ENCODE assay signal across 9 cellular contexts in the genomic region with DNA sequence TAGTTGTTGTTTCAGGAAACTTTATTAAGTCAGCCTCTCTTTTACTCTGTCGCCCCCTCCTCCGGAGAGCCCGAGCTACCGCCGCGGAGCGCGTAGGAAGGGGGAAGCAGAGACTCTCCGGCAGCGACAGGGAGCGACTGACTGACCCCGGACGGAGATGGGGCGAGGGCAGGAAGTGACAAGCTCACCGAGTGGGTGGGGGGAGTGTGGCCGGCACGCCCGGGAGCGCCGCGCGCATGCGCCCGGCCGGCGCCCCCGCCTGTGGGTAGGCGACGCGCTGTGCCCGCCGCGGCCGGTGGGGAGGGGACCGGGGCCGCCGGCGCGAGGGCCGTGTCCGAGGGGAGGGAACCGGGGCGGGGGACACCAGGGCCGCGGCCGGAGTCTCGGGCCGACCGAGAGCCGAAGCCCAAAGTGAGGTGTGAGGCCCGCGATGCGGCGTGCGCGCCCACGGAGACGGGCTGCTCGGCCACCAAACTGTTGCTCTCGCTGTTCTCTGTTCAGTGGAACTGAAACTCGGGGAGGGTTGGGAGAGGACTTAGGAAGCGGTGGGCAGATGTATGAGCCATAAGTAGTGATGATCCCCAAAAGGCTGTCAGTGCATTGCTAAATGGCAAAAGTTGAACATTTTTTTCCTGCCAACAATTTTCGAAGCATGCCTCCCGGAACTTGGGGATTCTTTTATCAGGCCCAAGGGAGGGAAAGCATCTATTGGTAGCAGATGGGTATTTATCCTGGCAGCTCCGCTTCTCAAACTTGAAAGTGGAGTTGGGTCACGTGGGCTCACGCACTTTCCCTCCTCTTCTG. TPM values are rescaled to one million over a fixed set of nuclear protein-coding genes. Genes with fewer than 3 reads are reported as not detected.
DNase-seq lines count a peak whose midpoint lies in the region; ATAC-seq, FAIRE-seq and TF ChIP-seq lines count a peak whose summit lies in the region.
"Had no signal": no experiment of that assay in that cellular context is flagged by ENCODE, and none has a peak within 500 bp of the region (broad histone marks: within the 10 kb centered on the region; RNA-seq: fewer than 3 reads in every experiment).

A gene with protein sequence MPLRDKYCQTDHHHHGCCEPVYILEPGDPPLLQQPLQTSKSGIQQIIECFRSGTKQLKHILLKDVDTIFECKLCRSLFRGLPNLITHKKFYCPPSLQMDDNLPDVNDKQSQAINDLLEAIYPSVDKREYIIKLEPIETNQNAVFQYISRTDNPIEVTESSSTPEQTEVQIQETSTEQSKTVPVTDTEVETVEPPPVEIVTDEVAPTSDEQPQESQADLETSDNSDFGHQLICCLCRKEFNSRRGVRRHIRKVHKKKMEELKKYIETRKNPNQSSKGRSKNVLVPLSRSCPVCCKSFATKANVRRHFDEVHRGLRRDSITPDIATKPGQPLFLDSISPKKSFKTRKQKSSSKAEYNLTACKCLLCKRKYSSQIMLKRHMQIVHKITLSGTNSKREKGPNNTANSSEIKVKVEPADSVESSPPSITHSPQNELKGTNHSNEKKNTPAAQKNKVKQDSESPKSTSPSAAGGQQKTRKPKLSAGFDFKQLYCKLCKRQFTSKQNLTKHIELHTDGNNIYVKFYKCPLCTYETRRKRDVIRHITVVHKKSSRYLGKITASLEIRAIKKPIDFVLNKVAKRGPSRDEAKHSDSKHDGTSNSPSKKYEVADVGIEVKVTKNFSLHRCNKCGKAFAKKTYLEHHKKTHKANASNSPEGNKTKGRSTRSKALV (minus strand): TSS at position 143 of the 804 bp plus-strand sequence. CDS start 1,151 bp downstream, outside the sequence.

- DNase-seq in NCI-H774 (lab: John Stamatoyannopoulos, UW) (peak; percentile 80), HepG2 (ENCODE audit: low spot score) (peak; percentile 78)
- peak; percentile 81 to 83 for DNase-seq in activated CD4-positive, alpha-beta T cell treated with anti-CD3 and anti-CD28 coated beads, Interleukin-2, amount 50 U/mL, for 4 hours
- peak; percentile 87 for DNase-seq in stimulated activated CD4-positive, alpha-beta T cell treated with anti-CD3 and anti-CD28 coated beads, Interleukin-4, amount 100 ng/mL, for 1 hour

- H3K9me3 Mint-ChIP-seq in dendritic cell treated with granulocyte-macrophage colony-stimulating factor and Interleukin-4, amounts not matched to agents 40 ng/mL and 50 ng/mL, for 4 days: no peaks in the 10 kb centered on the region

- peaks cover 50% of the 10 kb centered on the region for H3K4me1 Mint-ChIP-seq in dendritic cell treated with granulocyte-macrophage colony-stimulating factor and Interleukin-4, amounts not matched to agents 40 ng/mL and 50 ng/mL, for 4 days (ENCODE audit: low read depth)

- no peak; the same call in 1 of the 2 replicates for TF ChIP-seq RAD21 in HepG2 (CRISPR knock-in tag; IDR thresholded peaks at IDR 0.05)

- intact Hi-C loops in dendritic cell treated with granulocyte-macrophage colony-stimulating factor and Interleukin-4, amounts not matched to agents 40 ng/mL and 50 ng/mL, for 4 days (cut with micrococcal nuclease): loop anchor here (2.0 to 5.0 kb wide), 2 partner anchors 196 to 265 kb away; partner anchors contain the start of gene ARF5
- intact Hi-C loops in HepG2 (cut with micrococcal nuclease; ENCODE audit: unreplicated experiment): loop anchor here (10.0 kb wide), 2 partner anchors 192 to 262 kb away; partner anchors contain the start of genes ARF5, GCC1 and SND1

- H3K79me2 ChIP-seq in HepG2 (ENCODE audit: insufficient read depth, low read length): peaks cover 41% of the 10 kb centered on the region

- H3K9me3 ChIP-seq in BLaER1 treated with 17β-estradiol and CSF1 and Interleukin-3, amounts not matched to agents 10 nM and 100 nM (replicated peaks in 1 of 11): no peaks in the 10 kb centered on the region
- H3K9me3 ChIP-seq in HepG2 (ENCODE audit: low read length): no peaks in the 10 kb centered on the region

- no peak for FAIRE-seq in HepG2 (lab: Jason Lieb, UNC)
- FAIRE-seq: islet of Langerhans had no signal

- no peak for TF ChIP-seq CTCF in HepG2 (CRISPR knock-in tag; IDR thresholded peaks at IDR 0.05)

- peak within 1 kb of the TSS; percentile 91 for H3K4me3 Mint-ChIP-seq in dendritic cell treated with granulocyte-macrophage colony-stimulating factor and Interleukin-4, amounts not matched to agents 40 ng/mL and 50 ng/mL, for 4 days

- peaks cover 7% of the 10 kb centered on the region for H3K27me3 Mint-ChIP-seq in dendritic cell treated with granulocyte-macrophage colony-stimulating factor and Interleukin-4, amounts not matched to agents 40 ng/mL and 50 ng/mL, for 4 days

- H3K4me2 ChIP-seq in BLaER1 treated with 17β-estradiol and CSF1 and Interleukin-3, amounts not matched to agents 10 nM and 100 nM: peak within 1 kb of the TSS; percentile 86 to 98 (median 96)
- H3K4me2 ChIP-seq in HepG2 (ENCODE audit: low read depth, low read length): peak within 1 kb of the TSS; percentile 98

- H3K9ac ChIP-seq in BLaER1 treated with 17β-estradiol and CSF1 and Interleukin-3, amounts not matched to agents 10 nM and 100 nM: peak within 1 kb of the TSS; percentile 88 to 99 (median 98)
- peak within 1 kb of the TSS; percentile 90 for H3K9ac ChIP-seq in HepG2 (ENCODE audit: insufficient read depth, low read depth, low read length)

- H3K4me1 ChIP-seq in BLaER1 treated with 17β-estradiol and CSF1 and Interleukin-3, amounts not matched to agents 10 nM and 100 nM: peaks cover 16 to 48% (median 43%) of the 10 kb centered on the region in 10 experiments
- H3K4me1 ChIP-seq in HepG2 (ENCODE audit: insufficient read depth, low read length): peaks cover 37% of the 10 kb centered on the region

- CTCF ChIA-PET in HepG2 (lab: Yijun Ruan, JAX; ENCODE audit: low intra/inter-chr PET ratio, low total read pairs): no interaction called here

- BruUV-seq in HepG2 (replicated peaks; lab: Mats Ljungman, UMichigan): TSS peak; percentile 90

- WGBS in HepG2 (ENCODE audit: low lambda C conversion rate): under 1% methylated on average over 36 of the region's 67 CpGs

- H3K27ac Mint-ChIP-seq in dendritic cell treated with granulocyte-macrophage colony-stimulating factor and Interleukin-4, amounts not matched to agents 40 ng/mL and 50 ng/mL, for 4 days: peak within 1 kb of the TSS; percentile 98

- peak within 1 kb of the TSS; percentile 74 to 95 (median 90) for H3K4me3 ChIP-seq in BLaER1 treated with 17β-estradiol and CSF1 and Interleukin-3, amounts not matched to agents 10 nM and 100 nM
- peak within 1 kb of the TSS; percentile 91 to 100 (median 97) for H3K4me3 ChIP-seq in HepG2 (replicated peaks in 1 of 3; ENCODE audit: insufficient read depth in 1 of 3, low read depth in 2 of 3, low read length in 3 of 3)

- H3K27ac ChIP-seq in BLaER1 treated with 17β-estradiol and CSF1 and Interleukin-3, amounts not matched to agents 10 nM and 100 nM: peak within 1 kb of the TSS; percentile 95 to 99 (median 98)
- peak within 1 kb of the TSS; percentile 79 for H3K27ac ChIP-seq in HepG2 (ENCODE audit: extremely low read length, insufficient read depth, low read length)

- ATAC-seq in GM19328 (IDR thresholded peaks at IDR 0.05; ENCODE audit: unreplicated experiment) (peak; percentile 67), HG03469 (IDR thresholded peaks at IDR 0.05; ENCODE audit: unreplicated experiment) (peak; percentile 60), HepG2 (peak; percentile 94)

- peak within 1 kb of the TSS; percentile 56 for H2AFZ ChIP-seq in HepG2 (ENCODE audit: low read length)

- TF ChIP-seq EP300 in HepG2 (IDR thresholded peaks at IDR 0.05; ENCODE audit: low read depth in 2 of 2, low read length in 2 of 2): no peak
- no peak for TF ChIP-seq EP300 in HepG2 (CRISPR knock-in tag; IDR thresholded peaks at IDR 0.05; ENCODE audit: borderline replicate concordance)

- no peaks in the 10 kb centered on the region for H3K27me3 ChIP-seq in BLaER1 treated with 17β-estradiol and CSF1 and Interleukin-3, amounts not matched to agents 10 nM and 100 nM
- no peaks in the 10 kb centered on the region; a peak in 1 of 5 replicates for H3K27me3 ChIP-seq in HepG2 (ENCODE audit: control insufficient read depth in 1 of 2, insufficient read depth in 2 of 2, low read length in 2 of 2)

- peak; percentile 76 to 89 for TF ChIP-seq POLR2A in HepG2 (IDR thresholded peaks at IDR 0.05; ENCODE audit: insufficient read depth in 1 of 2, low read depth in 2 of 2, low read length in 2 of 2)

- H3K36me3 ChIP-seq in BLaER1 treated with 17β-estradiol and CSF1 and Interleukin-3, amounts not matched to agents 10 nM and 100 nM: peaks cover 19 to 34% (median 28%) of the 10 kb centered on the region in 11 experiments; a peak in 21 of 22 replicates
- H3K36me3 ChIP-seq in HepG2 (replicated peaks in 1 of 2; ENCODE audit: control insufficient read depth in 1 of 2, insufficient read depth in 2 of 2, low read length in 2 of 2): peaks cover 0 to 5% of the 10 kb centered on the region in 2 experiments; a peak in 2 of 5 replicates

- in situ Hi-C loops in HepG2 (cut with HindIII; ENCODE audit: extremely low pct_ligation_motif_present, low pct_unique_long_range_greater_than_20kb): no loop called here

- H4K20me1 ChIP-seq in BLaER1 treated with 17β-estradiol and CSF1 and Interleukin-3, amounts not matched to agents 10 nM and 100 nM: peaks cover 15 to 44% (median 38%) of the 10 kb centered on the region in 11 experiments; a peak in 21 of 22 replicates
- H4K20me1 ChIP-seq in HepG2 (ENCODE audit: insufficient read depth, low read length): 0 out of 2 replicates have a peak, but pooled peaks cover 2% of the 10 kb centered on the region

- peaks cover 47% of the 10 kb centered on the region for H3K36me3 Mint-ChIP-seq in dendritic cell treated with granulocyte-macrophage colony-stimulating factor and Interleukin-4, amounts not matched to agents 40 ng/mL and 50 ng/mL, for 4 days (ENCODE audit: low read depth)

- POLR2A ChIA-PET in HepG2 (lab: Yijun Ruan, JAX): interaction anchor here (0.7 to 1.5 kb wide), 3 partner anchors 10 to 190 kb away, joined by 3 to 7 read pairs (median 3); no protein-coding TSS in a partner anchor

RNA-seq across cellular contexts. Expression of the gene that starts here (rescaled TPM):
- total RNA-seq in HepG2 (2016; rRNA removed; fragmentation: Illumina TruSeq; extraction: Trizol): 12.7 and 13.7 TPM in 2 replicates
- total RNA-seq in HepG2 (2016; cell fraction: cytosol; rRNA removed; fragmentation: Illumina TruSeq; extraction: Trizol; ENCODE audit: low read depth): 3.6 and 6.0 TPM in 2 replicates
- 12.3 and 16.2 TPM in 2 replicates for total RNA-seq in HepG2 (2016; cell fraction: insoluble cytoplasmic fraction; rRNA removed; fragmentation: Illumina TruSeq; extraction: Trizol)
- total RNA-seq in HepG2 (2016; cell fraction: membrane; rRNA removed; fragmentation: Illumina TruSeq; extraction: Trizol): 8.6 and 10.9 TPM in 2 replicates
- 19.8 and 22.2 TPM in 2 replicates for total RNA-seq in HepG2 (2016; cell fraction: nucleus; rRNA removed; fragmentation: Illumina TruSeq; extraction: Trizol)
- 5.3 and 7.1 TPM in 2 replicates for polyA plus RNA-seq in HepG2 (2011; rRNA removed)
- 2.1 and 4.5 TPM in 2 replicates for polyA plus RNA-seq in HepG2 (2011; cell fraction: cytosol; rRNA removed)
- 11.8 and 13.5 TPM in 2 replicates for polyA plus RNA-seq in HepG2 (2011; cell fraction: nucleus; rRNA removed)
- polyA plus RNA-seq in HepG2 (2012): 5.5 and 7.3 TPM in 2 replicates
- polyA plus RNA-seq in HepG2 (2016; cell fraction: cytosol; fragmentation: Illumina TruSeq; extraction: Trizol; ENCODE audit: low read depth): 0.34 and 0.62 TPM in 2 replicates
- 8.3 and 8.5 TPM in 2 replicates for polyA plus RNA-seq in HepG2 (2016; cell fraction: insoluble cytoplasmic fraction; fragmentation: Illumina TruSeq; extraction: Trizol; ENCODE audit: low read depth)
- polyA plus RNA-seq in HepG2 (2016; cell fraction: membrane; fragmentation: Illumina TruSeq; extraction: Trizol; ENCODE audit: low read depth): 1.1 and 1.2 TPM in 2 replicates
- 21.9 and 22.5 TPM in 2 replicates for polyA plus RNA-seq in HepG2 (2016; cell fraction: nucleus; fragmentation: Illumina TruSeq; extraction: Trizol; ENCODE audit: insufficient read depth, low read depth)
- 5.9 and 15.6 TPM in 2 replicates for polyA minus RNA-seq in HepG2 (2011; rRNA and poly(A)+ RNA removed; ENCODE audit: low replicate concordance)
- 10.8 and 14.6 TPM in 2 replicates for polyA minus RNA-seq in HepG2 (2011; cell fraction: cytosol; rRNA and poly(A)+ RNA removed)
- polyA minus RNA-seq in HepG2 (2011; cell fraction: nucleus; rRNA and poly(A)+ RNA removed): 62.7 and 74.1 TPM in 2 replicates

Comparison
In these comparisons a context has a peak if more than half of its experiments do, and no peak if none do; other contexts are left out.
1. Peak in every context shown above with its lines: DNase-seq, ATAC-seq, H3K4me3 ChIP-seq and H3K27ac ChIP-seq.